Comparison of ENCODE assay signal across 11 cellular contexts in the genomic region with DNA sequence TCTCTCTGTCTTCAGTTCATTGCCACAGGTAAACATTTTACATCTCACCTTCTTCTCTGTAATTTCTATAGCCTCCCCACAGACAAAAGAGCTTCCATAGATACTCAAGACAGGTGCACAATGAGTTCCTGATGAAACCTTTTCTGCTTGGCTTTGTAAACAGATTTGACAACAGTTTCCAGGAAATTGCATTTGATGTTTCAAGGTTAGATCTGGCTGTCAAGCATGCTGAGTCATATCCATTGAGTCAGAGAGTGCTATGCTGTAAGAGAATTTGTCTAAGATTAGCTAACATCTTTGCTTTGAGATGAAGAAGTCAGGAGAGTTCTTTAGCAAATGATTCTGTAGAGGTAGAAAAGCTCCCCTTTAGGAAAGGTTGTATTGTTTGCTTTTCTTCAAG. TPM values are rescaled to one million over a fixed set of nuclear protein-coding genes. Genes with fewer than 3 reads are reported as not detected.
DNase-seq lines count a peak whose midpoint lies in the region; ATAC-seq, FAIRE-seq and TF ChIP-seq lines count a peak whose summit lies in the region.
"Had no signal": no experiment of that assay in that cellular context is flagged by ENCODE, and none has a peak within 500 bp of the region (broad histone marks: within the 10 kb centered on the region; RNA-seq: fewer than 3 reads in every experiment).

No MANE protein-coding gene starts in this region.

- no peak overlapping the region for H3K9ac ChIP-seq in HepG2 (ENCODE audit: insufficient read depth, low read depth, low read length)

- peaks cover 7% of the 10 kb centered on the region for H3K4me1 Mint-ChIP-seq in Caco-2 (ENCODE audit: low read depth, unreplicated experiment)
- H3K4me1 Mint-ChIP-seq in naive thymus-derived CD4-positive, alpha-beta T cell, result peaks cover 0 to 6% (median 0%) of the 10 kb centered on the region in 7 donors
- H3K4me1 Mint-ChIP-seq: memory B cell had no signal

- H3K79me2 ChIP-seq in HepG2 (ENCODE audit: insufficient read depth, low read length) (no peaks in the 10 kb centered on the region), OCI-LY7 (ENCODE audit: insufficient read depth, low read depth, low read length) (no peaks in the 10 kb centered on the region)

- no peaks in the 10 kb centered on the region for H3K9me2 ChIP-seq in OCI-LY7 (ENCODE audit: insufficient read depth, low read length)

- BruUV-seq in Caco-2 (replicated peaks; lab: Mats Ljungman, UMichigan) (no TSS peak), HepG2 (replicated peaks; lab: Mats Ljungman, UMichigan) (no TSS peak), OCI-LY7 (replicated peaks; lab: Mats Ljungman, UMichigan) (no TSS peak)

- TF ChIP-seq RAD21 in HepG2 (CRISPR knock-in tag; IDR thresholded peaks at IDR 0.05), result no peak

- H3K4me1 ChIP-seq in Caco-2 (peaks cover 4% of the 10 kb centered on the region; the same call in 1 of the 2 replicates), adrenal gland (replicated peaks in 1 of 2) (peaks cover 0 to 5% of the 10 kb centered on the region in 2 donors), HepG2 (ENCODE audit: insufficient read depth, low read length) (no peaks in the 10 kb centered on the region), stomach (no peaks in the 10 kb centered on the region), OCI-LY7 (ENCODE audit: insufficient read depth, low read length, poor library complexity, severe bottlenecking) (no peaks in the 10 kb centered on the region)
- H3K4me1 ChIP-seq in naive thymus-derived CD4-positive, alpha-beta T cell (ENCODE audit: control insufficient read depth in 2 of 2, insufficient read depth in 2 of 2, low read length in 2 of 2), result no peaks in the 10 kb centered on the region

- H3K27me3 ChIP-seq in Caco-2 (replicated peaks; ENCODE audit: control insufficient read depth, insufficient read depth, low read length), result no peaks in the 10 kb centered on the region
- H3K27me3 ChIP-seq in adrenal gland, result no peaks in the 10 kb centered on the region
- no peaks in the 10 kb centered on the region for H3K27me3 ChIP-seq in HepG2 (ENCODE audit: control insufficient read depth in 1 of 2, insufficient read depth in 2 of 2, low read length in 2 of 2)
- no peaks in the 10 kb centered on the region for H3K27me3 ChIP-seq in stomach
- no peaks in the 10 kb centered on the region for H3K27me3 ChIP-seq in naive thymus-derived CD4-positive, alpha-beta T cell (ENCODE audit: control insufficient read depth in 2 of 2, insufficient read depth in 2 of 2, low read length in 2 of 2)

- no peak overlapping the region for H3K4me3 ChIP-seq in Caco-2 (ENCODE audit: low read depth, low read length)
- no peak overlapping the region for H3K4me3 ChIP-seq in adrenal gland
- no peak overlapping the region for H3K4me3 ChIP-seq in HepG2 (replicated peaks in 1 of 3; ENCODE audit: insufficient read depth in 1 of 3, low read depth in 2 of 3, low read length in 3 of 3)
- no peak overlapping the region for H3K4me3 ChIP-seq in stomach
- no peak overlapping the region for H3K4me3 ChIP-seq in OCI-LY7 (ENCODE audit: low read depth, low read length, poor library complexity, severe bottlenecking)
- H3K4me3 ChIP-seq in naive thymus-derived CD4-positive, alpha-beta T cell (ENCODE audit: low read length), result no peak overlapping the region

- H3K9me3 ChIP-seq in Caco-2, result no peaks in the 10 kb centered on the region
- H3K9me3 ChIP-seq in adrenal gland (replicated peaks in 1 of 3), result no peaks in the 10 kb centered on the region
- no peaks in the 10 kb centered on the region for H3K9me3 ChIP-seq in HepG2 (ENCODE audit: low read length)
- H3K9me3 ChIP-seq in stomach, result no peaks in the 10 kb centered on the region
- H3K9me3 ChIP-seq in OCI-LY7 (ENCODE audit: low read length), result no peaks in the 10 kb centered on the region
- H3K9me3 ChIP-seq in naive thymus-derived CD4-positive, alpha-beta T cell (ENCODE audit: control insufficient read depth in 2 of 3, low read length in 3 of 3), result no peaks in the 10 kb centered on the region

- H3K4me2 ChIP-seq in HepG2 (ENCODE audit: low read depth, low read length), result no peak overlapping the region
- no peak overlapping the region for H3K4me2 ChIP-seq in OCI-LY7 (ENCODE audit: low read length)

- no peaks in the 10 kb centered on the region for H3K27me3 Mint-ChIP-seq in Caco-2 (ENCODE audit: insufficient read depth, unreplicated experiment)
- peaks cover 0 to 5% (median 0%) of the 10 kb centered on the region in 5 donors for H3K27me3 Mint-ChIP-seq in naive thymus-derived CD4-positive, alpha-beta T cell

- no peak for TF ChIP-seq CTCF in Caco-2 (IDR thresholded peaks at IDR 0.05; ENCODE audit: insufficient read depth in 1 of 2, low read depth in 1 of 2, low read length in 1 of 2, severe bottlenecking in 1 of 2, unreplicated experiment in 1 of 2)
- TF ChIP-seq CTCF in adrenal gland (IDR thresholded peaks at IDR 0.05), result no peak
- TF ChIP-seq CTCF in HepG2 (CRISPR knock-in tag; IDR thresholded peaks at IDR 0.05), result no peak
- no peak for TF ChIP-seq CTCF in stomach (IDR thresholded peaks at IDR 0.05)
- TF ChIP-seq CTCF in OCI-LY7 (conservative IDR thresholded peaks at IDR 0.05; ENCODE audit: low read length), result no peak

- H3K27ac Mint-ChIP-seq in Caco-2 (ENCODE audit: unreplicated experiment), result peak overlapping the region; percentile 16
- no peak overlapping the region for H3K27ac Mint-ChIP-seq in naive thymus-derived CD4-positive, alpha-beta T cell
- H3K27ac Mint-ChIP-seq: dendritic cell treated with granulocyte-macrophage colony-stimulating factor and Interleukin-4, amounts not matched to agents 40 ng/mL and 50 ng/mL, for 4 days; memory B cell had no signal

- POLR2A ChIA-PET in Caco-2 (lab: Charles Lee), result no interaction called here
- POLR2A ChIA-PET in HepG2 (lab: Yijun Ruan, JAX), result no interaction called here
- POLR2A ChIA-PET in OCI-LY7 (lab: Charles Lee), result interaction anchor here (1.0 kb wide), 1 partner anchor 70 kb away, joined by 3 read pairs; no protein-coding TSS in a partner anchor
- POLR2A ChIA-PET in naive thymus-derived CD4-positive, alpha-beta T cell (lab: Charles Lee), result no interaction called here

- in situ Hi-C loops in HepG2 (cut with HindIII; ENCODE audit: extremely low pct_ligation_motif_present, low pct_unique_long_range_greater_than_20kb), result no loop called here

- FAIRE-seq in HepG2 (lab: Jason Lieb, UNC), result no peak

- intact Hi-C loops in Caco-2 (cut with micrococcal nuclease; ENCODE audit: unreplicated experiment) (no loop called here), adrenal gland (cut with DNase I) (no loop called here), HepG2 (cut with micrococcal nuclease; ENCODE audit: unreplicated experiment) (no loop called here), stomach (cut with DNase I; ENCODE audit: low total_unique reads) (no loop called here), OCI-LY7 (cut with micrococcal nuclease; ENCODE audit: unreplicated experiment) (no loop called here)
- intact Hi-C loops in naive thymus-derived CD4-positive, alpha-beta T cell (cut with micrococcal nuclease), result no loop called here

- DNase-seq in Caco-2, result no peak
- peak; percentile 38 for DNase-seq in NCI-H146 (lab: John Stamatoyannopoulos, UW)
- peak; percentile 14 to 59 (median 32) for DNase-seq in adrenal gland
- DNase-seq in HepG2 (ENCODE audit: low spot score), result peak; percentile 37
- DNase-seq in stomach, result no peak
- DNase-seq in OCI-LY7 (ENCODE audit: low spot score), result no peak
- no peak for DNase-seq in naive thymus-derived CD4-positive, alpha-beta T cell
- DNase-seq: stimulated activated CD4-positive, alpha-beta T cell treated with anti-CD3 and anti-CD28 coated beads, Interleukin-4, amount 100 ng/mL, for 1 hour had no signal

- H3K36me3 Mint-ChIP-seq in Caco-2 (ENCODE audit: insufficient read depth, unreplicated experiment), result no peaks in the 10 kb centered on the region
- H3K36me3 Mint-ChIP-seq in naive thymus-derived CD4-positive, alpha-beta T cell, result no peaks in the 10 kb centered on the region

- H3K36me3 ChIP-seq in Caco-2 (ENCODE audit: control insufficient read depth, insufficient read depth, low read length) (no peaks in the 10 kb centered on the region), adrenal gland (replicated peaks in 1 of 2) (no peaks in the 10 kb centered on the region), HepG2 (replicated peaks in 1 of 2; ENCODE audit: control insufficient read depth in 1 of 2, insufficient read depth in 2 of 2, low read length in 2 of 2) (no peaks in the 10 kb centered on the region), stomach (no peaks in the 10 kb centered on the region), OCI-LY7 (ENCODE audit: insufficient read depth, low read length) (no peaks in the 10 kb centered on the region)
- H3K36me3 ChIP-seq in naive thymus-derived CD4-positive, alpha-beta T cell (ENCODE audit: control insufficient read depth in 2 of 3, insufficient read depth in 3 of 3, low read length in 3 of 3), result no peaks in the 10 kb centered on the region

- peaks cover 9% of the 10 kb centered on the region for H3K9me3 Mint-ChIP-seq in Caco-2 (ENCODE audit: unreplicated experiment)
- peaks cover 0 to 8% (median 0%) of the 10 kb centered on the region in 11 donors for H3K9me3 Mint-ChIP-seq in naive thymus-derived CD4-positive, alpha-beta T cell

- H4K20me1 ChIP-seq in HepG2 (ENCODE audit: insufficient read depth, low read length), result no peaks in the 10 kb centered on the region
- H4K20me1 ChIP-seq in OCI-LY7 (ENCODE audit: insufficient read depth, low read length), result no peaks in the 10 kb centered on the region

- TF ChIP-seq POLR2A in adrenal gland (IDR thresholded peaks at IDR 0.05) (no peak), HepG2 (IDR thresholded peaks at IDR 0.05; ENCODE audit: insufficient read depth in 1 of 2, low read depth in 2 of 2, low read length in 2 of 2) (no peak), stomach (IDR thresholded peaks at IDR 0.05) (no peak)

- H2AFZ ChIP-seq in HepG2 (ENCODE audit: low read length) (no peak overlapping the region), OCI-LY7 (ENCODE audit: low read length) (no peak overlapping the region)

- CTCF ChIA-PET in Caco-2 (lab: Charles Lee) (no interaction called here), HepG2 (lab: Yijun Ruan, JAX; ENCODE audit: low intra/inter-chr PET ratio, low total read pairs) (no interaction called here), OCI-LY7 (lab: Charles Lee; ENCODE audit: unreplicated experiment) (no interaction called here)
- CTCF ChIA-PET in naive thymus-derived CD4-positive, alpha-beta T cell (lab: Charles Lee), result no interaction called here

- peak overlapping the region in 3 of 5 donors; percentile 26 to 61 (median 46) for H3K27ac ChIP-seq in adrenal gland
- H3K27ac ChIP-seq in HepG2 (ENCODE audit: extremely low read length, insufficient read depth, low read length), result no peak overlapping the region
- H3K27ac ChIP-seq in stomach, result no peak overlapping the region
- H3K27ac ChIP-seq in OCI-LY7 (ENCODE audit: low read depth, low read length, poor library complexity, severe bottlenecking), result no peak overlapping the region
- H3K27ac ChIP-seq in naive thymus-derived CD4-positive, alpha-beta T cell (ENCODE audit: low read depth, low read length), result no peak overlapping the region

- TF ChIP-seq EP300 in HepG2 (IDR thresholded peaks at IDR 0.05; ENCODE audit: low read depth in 2 of 2, low read length in 2 of 2) (peak in 1 of 2 experiments; percentile 28; a peak in 1 of 4 replicates), HepG2 (CRISPR knock-in tag; IDR thresholded peaks at IDR 0.05; ENCODE audit: borderline replicate concordance) (no peak; the same call in 1 of the 2 replicates), stomach (IDR thresholded peaks at IDR 0.05) (no peak)

- H3K4me3 Mint-ChIP-seq in Caco-2 (ENCODE audit: unreplicated experiment), result no peak overlapping the region
- no peak overlapping the region for H3K4me3 Mint-ChIP-seq in naive thymus-derived CD4-positive, alpha-beta T cell
- H3K4me3 Mint-ChIP-seq: dendritic cell treated with granulocyte-macrophage colony-stimulating factor and Interleukin-4, amounts not matched to agents 40 ng/mL and 50 ng/mL, for 4 days; memory B cell had no signal

- ATAC-seq in HepG2, result no peak
- no peak for ATAC-seq in GM18867 (IDR thresholded peaks at IDR 0.05; ENCODE audit: unreplicated experiment)
- no peak for ATAC-seq in naive thymus-derived CD4-positive, alpha-beta T cell

RNA-seq across cellular contexts. Expression of gene MAP2, which starts 40.6 kb away (rescaled TPM):
- 0.05 TPM in 1 of 2 replicates, not detected in the other for total RNA-seq in Caco-2 (2022)
- total RNA-seq in adrenal gland, result 10 to 100 TPM in 3 of 8 donors, 1 to 10 TPM in 5; 2.4 to 25.5 (median 5.3) TPM
- 10 to 100 TPM in 1 of 3 donors, 1 to 10 TPM in 2; 2.2 to 24.3 (median 6.3) TPM for polyA plus RNA-seq in adrenal gland
- not detected in 2 replicates for total RNA-seq in HepG2 (2016; rRNA removed; fragmentation: Illumina TruSeq; extraction: Trizol)
- total RNA-seq in HepG2 (2016; cell fraction: cytosol; rRNA removed; fragmentation: Illumina TruSeq; extraction: Trizol; ENCODE audit: low read depth), result not detected in 2 replicates
- total RNA-seq in HepG2 (2016; cell fraction: insoluble cytoplasmic fraction; rRNA removed; fragmentation: Illumina TruSeq; extraction: Trizol), result not detected in 2 replicates
- total RNA-seq in HepG2 (2016; cell fraction: membrane; rRNA removed; fragmentation: Illumina TruSeq; extraction: Trizol), result not detected in 2 replicates
- not detected in 2 replicates for total RNA-seq in HepG2 (2016; cell fraction: nucleus; rRNA removed; fragmentation: Illumina TruSeq; extraction: Trizol)
- polyA plus RNA-seq in HepG2 (2011; rRNA removed), result 0.08 TPM in 1 of 2 replicates, not detected in the other
- not detected in 2 replicates for polyA plus RNA-seq in HepG2 (2011; cell fraction: cytosol; rRNA removed)
- polyA plus RNA-seq in HepG2 (2011; cell fraction: nucleus; rRNA removed), result not detected in 2 replicates
- 0.09 TPM in 1 of 2 replicates, not detected in the other for polyA plus RNA-seq in HepG2 (2012)
- polyA plus RNA-seq in HepG2 (2016; cell fraction: cytosol; fragmentation: Illumina TruSeq; extraction: Trizol; ENCODE audit: low read depth), result not detected in 2 replicates
- 0.22 TPM in 1 of 2 replicates, not detected in the other for polyA plus RNA-seq in HepG2 (2016; cell fraction: insoluble cytoplasmic fraction; fragmentation: Illumina TruSeq; extraction: Trizol; ENCODE audit: low read depth)
- not detected in 2 replicates for polyA plus RNA-seq in HepG2 (2016; cell fraction: membrane; fragmentation: Illumina TruSeq; extraction: Trizol; ENCODE audit: low read depth)
- polyA plus RNA-seq in HepG2 (2016; cell fraction: nucleus; fragmentation: Illumina TruSeq; extraction: Trizol; ENCODE audit: insufficient read depth, low read depth), result not detected in 2 replicates
- 2.0 TPM in 1 of 2 replicates, not detected in the other for polyA minus RNA-seq in HepG2 (2011; rRNA and poly(A)+ RNA removed; ENCODE audit: low replicate concordance)
- polyA minus RNA-seq in HepG2 (2011; cell fraction: cytosol; rRNA and poly(A)+ RNA removed), result not detected in 2 replicates
- not detected in 2 replicates for polyA minus RNA-seq in HepG2 (2011; cell fraction: nucleus; rRNA and poly(A)+ RNA removed)
- 10 to 100 TPM; 11.1 to 24.6 (median 14.5) TPM for total RNA-seq in stomach
- 1 to 10 TPM; 2.1 to 2.6 (median 2.2) TPM for polyA plus RNA-seq in stomach
- 2.3 TPM in 1 of 2 replicates, not detected in the other for total RNA-seq in OCI-LY7 (2014; rRNA removed; shearing (Covaris generic))
- total RNA-seq in OCI-LY7 (2022), result 0.10 TPM in 1 of 2 replicates, not detected in the other
- total RNA-seq in naive thymus-derived CD4-positive, alpha-beta T cell, result under 1 TPM in 2 of 5 experiments, not detected in 3; 0.38 to 0.89 TPM
- polyA plus RNA-seq in naive thymus-derived CD4-positive, alpha-beta T cell, result under 1 TPM; 0.45 to 0.48 TPM

Comparison
In these comparisons a context has a peak if more than half of its experiments do, and no peak if none do; other contexts are left out.
1. DNase-seq: peak in NCI-H146 (single experiment), adrenal gland (7 of 7) and HepG2 (single experiment); none in Caco-2 (0 of 2), stomach (single experiment), OCI-LY7 (single experiment) and naive thymus-derived CD4-positive, alpha-beta T cell (0 of 9).
2. H3K27ac ChIP-seq: peak in adrenal gland (3 of 5); none in HepG2 (single experiment), stomach (0 of 5), OCI-LY7 (single experiment) and naive thymus-derived CD4-positive, alpha-beta T cell (single experiment).